Comparison of ENCODE assay signal across 12 cellular contexts in genomic region chrX:136170109-136170800, GRCh38. TPM values are rescaled to one million over a fixed set of nuclear protein-coding genes. Genes with fewer than 3 reads are reported as not detected.
A peak's percentile ranks its signal among the peaks of the same experiment; 100 is the strongest.
DNase-seq lines count a peak whose midpoint lies in the region; ATAC-seq and TF ChIP-seq lines count a peak whose summit lies in the region.
"Had no signal": no experiment of that assay in that cellular context is flagged by ENCODE, and none has a peak within 500 bp of the region (broad histone marks: within the 10 kb centered on the region; RNA-seq: fewer than 3 reads in every experiment).

No MANE protein-coding gene starts in this region.

- 0 out of 2 replicates have a peak, but pooled peaks have one; percentile 27 for TF ChIP-seq CTCF in HEK293 (tag by site-specific recombination; IDR thresholded peaks at IDR 0.05)
- TF ChIP-seq CTCF in Calu3 (IDR thresholded peaks at IDR 0.05; ENCODE audit: unreplicated experiment) = no peak

- H3K27me3 ChIP-seq in subcutaneous abdominal adipose tissue (ENCODE audit: control insufficient read depth in 5 of 5, insufficient read depth in 4 of 5, low read length in 5 of 5) = peaks cover 0 to 2% (median 0%) of the 10 kb centered on the region in 5 donors
- H3K27me3 ChIP-seq: SJCRH30 had no signal

- H3K9me3 Mint-ChIP-seq in Calu3 (ENCODE audit: low read depth, unreplicated experiment) = no peaks in the 10 kb centered on the region
- H3K9me3 Mint-ChIP-seq: stimulated activated naive B cell treated with anti-CD40 and anti-IgM and Interleukin-4, amounts not matched to agents 10 μg/mL and 1 μg/mL and 100 μg/mL, for 72 hours had no signal

- peaks cover 3 to 6% of the 10 kb centered on the region in 2 experiments; a peak in 2 of 3 replicates for H3K36me3 ChIP-seq in HEK293 (ENCODE audit: control insufficient read depth in 2 of 2, insufficient read depth in 1 of 2, low read length in 2 of 2)
- H3K36me3 ChIP-seq in subcutaneous abdominal adipose tissue (ENCODE audit: control insufficient read depth in 5 of 5, insufficient read depth in 5 of 5, low read length in 5 of 5) = no peaks in the 10 kb centered on the region
- H3K36me3 ChIP-seq: SJCRH30 had no signal

- H3K4me3 ChIP-seq in HEK293 (ENCODE audit: low read depth, low read length) = no peak overlapping the region
- peak overlapping the region; percentile 10 to 65 (median 17) for H3K4me3 ChIP-seq in subcutaneous abdominal adipose tissue (ENCODE audit: low read depth in 1 of 5, low read length in 5 of 5)
- H3K4me3 ChIP-seq: SJCRH30 had no signal

- H3K27me3 Mint-ChIP-seq in Calu3 (ENCODE audit: unreplicated experiment) = peaks cover 42% of the 10 kb centered on the region
- H3K27me3 Mint-ChIP-seq: stimulated activated naive B cell treated with anti-CD40 and anti-IgM and Interleukin-4, amounts not matched to agents 10 μg/mL and 1 μg/mL and 100 μg/mL, for 72 hours had no signal

- H3K27ac ChIP-seq in HEK293 (ENCODE audit: extremely low read depth, low read depth, low read length) = peak overlapping the region; percentile 42; the same call in 1 of the 2 replicates
- peak overlapping the region; percentile 41 for H3K27ac ChIP-seq in cingulate gyrus (ENCODE audit: low read depth, low read length)
- H3K27ac ChIP-seq in subcutaneous abdominal adipose tissue (ENCODE audit: low read depth, low read length) = peak overlapping the region; percentile 89
- H3K27ac ChIP-seq: epithelial cell of prostate, SJCRH30 had no signal

- H3K27ac Mint-ChIP-seq in Calu3 (ENCODE audit: unreplicated experiment) = no peak overlapping the region
- H3K27ac Mint-ChIP-seq: stimulated activated naive B cell treated with anti-CD40 and anti-IgM and Interleukin-4, amounts not matched to agents 10 μg/mL and 1 μg/mL and 100 μg/mL, for 72 hours had no signal

- H3K4me1 Mint-ChIP-seq in Calu3 (ENCODE audit: low read depth, unreplicated experiment) = peaks cover 9% of the 10 kb centered on the region

- H3K36me3 Mint-ChIP-seq in Calu3 (ENCODE audit: insufficient read depth, unreplicated experiment) = no peaks in the 10 kb centered on the region
- H3K36me3 Mint-ChIP-seq: stimulated activated naive B cell treated with anti-CD40 and anti-IgM and Interleukin-4, amounts not matched to agents 10 μg/mL and 1 μg/mL and 100 μg/mL, for 72 hours had no signal

- POLR2A ChIA-PET in HEK293 (lab: Yijun Ruan, JAX) = no interaction called here

- ATAC-seq in left lobe of liver (peak; percentile 94), HG03571 (IDR thresholded peaks at IDR 0.05; ENCODE audit: unreplicated experiment) (no peak), HG03439 (IDR thresholded peaks at IDR 0.05; ENCODE audit: unreplicated experiment) (no peak)
- ATAC-seq: stimulated activated naive B cell treated with anti-CD40 and anti-IgM and Interleukin-4, amounts not matched to agents 10 μg/mL and 1 μg/mL and 100 μg/mL, for 72 hours had no signal

- H3K4me3 Mint-ChIP-seq in Calu3 (ENCODE audit: low read depth, unreplicated experiment) = no peak overlapping the region
- H3K4me3 Mint-ChIP-seq: stimulated activated naive B cell treated with anti-CD40 and anti-IgM and Interleukin-4, amounts not matched to agents 10 μg/mL and 1 μg/mL and 100 μg/mL, for 72 hours had no signal

- intact Hi-C loops in Calu3 (cut with micrococcal nuclease; ENCODE audit: unreplicated experiment) = no loop called here

- BruUV-seq in Calu3 (replicated peaks; lab: Mats Ljungman, UMichigan) = no TSS peak

- H3K9me3 ChIP-seq in HEK293 (ENCODE audit: control insufficient read depth, insufficient read depth, low read depth, low read length) (no peaks in the 10 kb centered on the region), subcutaneous abdominal adipose tissue (ENCODE audit: control insufficient read depth in 5 of 5, low read length in 5 of 5) (no peaks in the 10 kb centered on the region)
- H3K9me3 ChIP-seq: SJCRH30 had no signal

- H3K9ac ChIP-seq in subcutaneous abdominal adipose tissue (ENCODE audit: low read length in 5 of 5) = peak overlapping the region in 4 of 5 donors; percentile 27 to 70 (median 32)

- peak; percentile 49 for DNase-seq in left lobe of liver (ENCODE audit: low spot score)
- no peak for DNase-seq in Calu3
- DNase-seq in NCI-H1048 (lab: John Stamatoyannopoulos, UW) = no peak
- DNase-seq: occipital lobe; SJCRH30; stimulated activated naive B cell treated with anti-CD40 and anti-IgM and Interleukin-4, amounts not matched to agents 10 μg/mL and 1 μg/mL and 100 μg/mL, for 72 hours had no signal

- CTCF ChIA-PET in HEK293 (lab: Yijun Ruan, JAX) = interaction anchor here (0.6 to 1.5 kb wide), 6 partner anchors 7 to 654 kb away, joined by 4 to 7 read pairs (median 5); no protein-coding TSS in a partner anchor
- CTCF ChIA-PET in Calu3 (lab: Charles Lee) = interaction anchor here (0.9 kb wide), 1 partner anchor 39 kb away, joined by 3 read pairs; no protein-coding TSS in a partner anchor

- H3K4me1 ChIP-seq in HEK293 (ENCODE audit: control insufficient read depth, insufficient read depth, low read length) (peaks cover 16% of the 10 kb centered on the region), subcutaneous abdominal adipose tissue (ENCODE audit: control insufficient read depth in 5 of 5, insufficient read depth in 5 of 5, low read length in 5 of 5) (peaks cover 2 to 51% (median 49%) of the 10 kb centered on the region in 5 donors)

TF ChIP-seq in HEK293, 187 proteins besides CTCF, POLR2A, EP300 and RAD21 (continues in another document):
- no peak for TF ChIP-seq PBX3 (CRISPR knock-in tag; IDR thresholded peaks at IDR 0.05)
- TF ChIP-seq ZNF140 (tag by site-specific recombination; IDR thresholded peaks at IDR 0.05) = no peak
- no peak for TF ChIP-seq EGR2 (tag by site-specific recombination; IDR thresholded peaks at IDR 0.05; ENCODE audit: low read depth)
- no peak for TF ChIP-seq ZNF169 (tag by site-specific recombination; IDR thresholded peaks at IDR 0.05)
- no peak for TF ChIP-seq SCRT1 (tag by site-specific recombination; IDR thresholded peaks at IDR 0.05; ENCODE audit: borderline replicate concordance)
- no peak for TF ChIP-seq KLF7 (tag by site-specific recombination; IDR thresholded peaks at IDR 0.05; ENCODE audit: borderline replicate concordance)
- no peak for TF ChIP-seq ZNF518A (tag by site-specific recombination; conservative IDR thresholded peaks at IDR 0.05; ENCODE audit: low read depth)
- TF ChIP-seq ZBTB44 (tag by site-specific recombination; IDR thresholded peaks at IDR 0.05) = no peak
- no peak for TF ChIP-seq ZNF623 (tag by site-specific recombination; IDR thresholded peaks at IDR 0.05)
- no peak for TF ChIP-seq ZNF670 (tag by site-specific recombination; IDR thresholded peaks at IDR 0.05; ENCODE audit: low read depth)
- no peak for TF ChIP-seq ZNF366 (tag by site-specific recombination; conservative IDR thresholded peaks at IDR 0.05)

RNA-seq across cellular contexts. Expression of gene FHL1, which starts 22.9 kb away (rescaled TPM):
- total RNA-seq in left lobe of liver (10.6 TPM), Calu3 (2022) (0.54 and 0.73 TPM in 2 replicates)
